Comparison of ENCODE assay signal across 9 cellular contexts in the genomic region with DNA sequence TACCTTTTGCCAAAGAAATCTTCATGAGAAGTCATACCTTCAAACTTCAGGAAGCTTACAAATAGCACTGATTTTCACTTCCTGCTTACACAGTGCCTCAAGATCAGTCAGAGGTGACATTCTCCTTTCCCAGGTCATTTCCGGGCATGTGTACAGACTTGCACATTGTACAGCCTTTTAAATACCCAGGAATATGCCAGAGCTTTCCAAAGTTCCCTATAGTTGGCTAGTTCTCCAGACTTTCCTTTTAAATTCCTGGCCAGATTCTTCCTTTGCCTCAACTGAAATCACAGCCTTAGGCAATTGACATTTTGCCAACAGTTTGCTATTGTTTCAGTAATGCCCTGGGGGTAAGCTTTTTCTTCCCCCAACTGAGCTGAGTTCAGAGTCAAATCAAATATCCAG. TPM values are rescaled to one million over a fixed set of nuclear protein-coding genes. Genes with fewer than 3 reads are reported as not detected.
DNase-seq lines count a peak whose midpoint lies in the region; ATAC-seq and TF ChIP-seq lines count a peak whose summit lies in the region.
"Had no signal": no experiment of that assay in that cellular context is flagged by ENCODE, and none has a peak within 500 bp of the region (broad histone marks: within the 10 kb centered on the region; RNA-seq: fewer than 3 reads in every experiment).

No MANE protein-coding gene starts in this region.

- ATAC-seq in GM21723 (IDR thresholded peaks at IDR 0.05; ENCODE audit: unreplicated experiment) (peak; percentile 45), foreskin keratinocyte (peak; percentile 97)

- no peak overlapping the region for H3K27ac ChIP-seq in foreskin keratinocyte
- H3K27ac ChIP-seq: neutrophil had no signal

- no peaks in the 10 kb centered on the region for H3K27me3 ChIP-seq in foreskin keratinocyte
- H3K27me3 ChIP-seq: neutrophil had no signal

- TF ChIP-seq CTCF in foreskin keratinocyte (conservative IDR thresholded peaks at IDR 0.05) = no peak

- peak; percentile 66 for DNase-seq in ELR (ENCODE audit: low read depth)
- DNase-seq in NCI-H226 = peak; percentile 35
- peak; percentile 84 to 89 for DNase-seq in foreskin keratinocyte
- no peak for DNase-seq in NCI-H345 treated with DMSO at 0.1 percent for 48 hours (lab: John Stamatoyannopoulos, UW; ENCODE audit: unreplicated experiment)
- DNase-seq in amygdala (lab: John Stamatoyannopoulos, UW) = no peak
- DNase-seq in NCI-H82 (lab: John Stamatoyannopoulos, UW) = no peak
- DNase-seq in HK-2 (ENCODE audit: unreplicated experiment) = no peak

- no peaks in the 10 kb centered on the region for H3K4me1 ChIP-seq in foreskin keratinocyte

RNA-seq across cellular contexts. Expression of a gene that starts 47.2 kb away (rescaled TPM):
- total RNA-seq in foreskin keratinocyte = 2.2 and 2.5 TPM in 2 replicates
- 0.38 TPM in 2 replicates for polyA plus RNA-seq in foreskin keratinocyte

Comparison
In these comparisons a context has a peak if more than half of its experiments do, and no peak if none do; other contexts are left out.
1. DNase-seq: peak in ELR (single experiment), NCI-H226 (single experiment) and foreskin keratinocyte (2 of 2); none in NCI-H345 treated with DMSO at 0.1 percent for 48 hours (single experiment), amygdala (0 of 56), NCI-H82 (single experiment) and HK-2 (single experiment).